Comparison of ENCODE assay signal across 1 cellular context in genomic region chr1:59122527-59122926, GRCh38.
TF ChIP-seq lines count a peak whose summit lies in the region.

No MANE protein-coding gene starts in this region.

TF ChIP-seq in GM23338, 12 proteins besides CTCF, POLR2A, EP300 and RAD21 (continued from another document):
- no peak for TF ChIP-seq REST (IDR thresholded peaks at IDR 0.05; ENCODE audit: unreplicated experiment)
- no peak for TF ChIP-seq STAT1 (IDR thresholded peaks at IDR 0.05; ENCODE audit: unreplicated experiment)
